24 cellular contexts compared by ENCODE assay signal in genomic region chr19:4198467-4199126, GRCh38. TPM values are rescaled to one million over a fixed set of nuclear protein-coding genes. Genes with fewer than 3 reads are reported as not detected.
DNase-seq lines count a peak whose midpoint lies in the region; ATAC-seq and TF ChIP-seq lines count a peak whose summit lies in the region.
"Had no signal": no experiment of that assay in that cellular context is flagged by ENCODE, and none has a peak within 500 bp of the region (broad histone marks: within the 10 kb centered on the region; RNA-seq: fewer than 3 reads in every experiment).

No MANE protein-coding gene starts in this region.

- no peak overlapping the region for H3K9ac ChIP-seq in mesendoderm (ENCODE audit: low read length)

- 6 to 18% (median 9%) methylated on average over 10 to 28 of the region's 28 CpGs for WGBS in heart left ventricle, 4 donors
- WGBS in mesendoderm (ENCODE audit: extremely low coverage, insufficient coverage, low lambda C conversion rate): no CpG with 5 or more reads among the region's 28 CpGs

- no peak for DNase-seq in cardiac muscle cell (ENCODE audit: low read depth in 1 of 2, low spot score in 1 of 2)
- DNase-seq in heart left ventricle: no peak
- DNase-seq in dorsolateral prefrontal cortex: no peak
- DNase-seq in mesendoderm: no peak
- no peak for DNase-seq in retina
- DNase-seq in NCI-H1092 treated with DMSO at 0.1 percent for 48 hours (lab: John Stamatoyannopoulos, UW): no peak
- DNase-seq: 8988T; activated CD4-positive, CD25-positive, alpha-beta regulatory T cell treated with anti-CD3 and anti-CD28 coated beads, Interleukin-2, amount 50 U/mL, for 72 hours; activated naive CD8-positive, alpha-beta T cell treated with anti-CD3 and anti-CD28 coated beads, Interleukin-2, amount 10 ng/mL, durations not matched to agents 7 days and 5 days; BE2C; brain microvascular endothelial cell; foreskin keratinocyte; left lung; NCI-H748 treated with DMSO at 0.1 percent for 48 hours; occipital lobe; SIG-M5; T-helper 9 cell; transverse colon had no signal

- no peak overlapping the region for H2BK120ac ChIP-seq in mesendoderm (ENCODE audit: low read depth, low read length)

- H3K36me3 ChIP-seq in cardiac muscle cell (no peaks in the 10 kb centered on the region), heart left ventricle (no peaks in the 10 kb centered on the region), mesendoderm (ENCODE audit: control insufficient read depth, insufficient read depth, low read length) (no peaks in the 10 kb centered on the region)
- H3K36me3 ChIP-seq: BE2C, brain microvascular endothelial cell, left lung, transverse colon had no signal

- TF ChIP-seq POLR2A in heart left ventricle (IDR thresholded peaks at IDR 0.05): no peak

- no peak overlapping the region for H2BK5ac ChIP-seq in mesendoderm (ENCODE audit: low read length)

- no peak overlapping the region for H4K8ac ChIP-seq in mesendoderm (ENCODE audit: low read depth, low read length)

- peak overlapping the region; percentile 44 for H3K56ac ChIP-seq in mesendoderm (ENCODE audit: low read length)

- no peak overlapping the region for H2BK15ac ChIP-seq in mesendoderm (replicated peaks; ENCODE audit: low read depth)

- H4K5ac ChIP-seq in mesendoderm (ENCODE audit: low read length): no peak overlapping the region

- no peaks in the 10 kb centered on the region for H3K9me3 ChIP-seq in cardiac muscle cell (ENCODE audit: low read depth)
- H3K9me3 ChIP-seq in heart left ventricle: no peaks in the 10 kb centered on the region
- H3K9me3 ChIP-seq: BE2C, left lung, transverse colon had no signal

- no peaks in the 10 kb centered on the region for H3K4me1 ChIP-seq in cardiac muscle cell (ENCODE audit: low read depth)
- peaks cover 0 to 7% (median 0%) of the 10 kb centered on the region in 12 donors for H3K4me1 ChIP-seq in heart left ventricle
- no peaks in the 10 kb centered on the region for H3K4me1 ChIP-seq in mesendoderm (ENCODE audit: control insufficient read depth, low read depth, low read length)
- H3K4me1 ChIP-seq: BE2C, foreskin keratinocyte had no signal

- no peak overlapping the region for H2AK5ac ChIP-seq in mesendoderm (ENCODE audit: low read length)

- H3K27me3 ChIP-seq in cardiac muscle cell: peaks cover 55% of the 10 kb centered on the region
- peaks cover 22 to 64% (median 50%) of the 10 kb centered on the region in 9 donors for H3K27me3 ChIP-seq in heart left ventricle
- peaks cover 0 to 32% (median 11%) of the 10 kb centered on the region in 45 donors for H3K27me3 ChIP-seq in dorsolateral prefrontal cortex
- no peaks in the 10 kb centered on the region for H3K27me3 ChIP-seq in mesendoderm (ENCODE audit: insufficient read depth, low read length, poor library complexity)

- no peak overlapping the region for H3K4me2 ChIP-seq in mesendoderm (ENCODE audit: low read length)

- H3K27ac ChIP-seq in cardiac muscle cell: no peak overlapping the region
- H3K27ac ChIP-seq in heart left ventricle: no peak overlapping the region
- peak overlapping the region in 43 of 59 donors; percentile 1 to 84 (median 61) for H3K27ac ChIP-seq in dorsolateral prefrontal cortex
- no peak overlapping the region for H3K27ac ChIP-seq in mesendoderm (ENCODE audit: low read depth, low read length)
- H3K27ac ChIP-seq: brain microvascular endothelial cell, coronary artery, foreskin keratinocyte, left lung, transverse colon had no signal

- intact Hi-C loops in heart left ventricle (cut with DNase I) (no loop called here), dorsolateral prefrontal cortex (cut with DNase I) (no loop called here)

- H3K23ac ChIP-seq in mesendoderm (ENCODE audit: low read length): no peak overlapping the region

- peak overlapping the region; percentile 43 for H3K4me3 ChIP-seq in cardiac muscle cell
- peak overlapping the region in 1 of 12 donors; percentile 8 for H3K4me3 ChIP-seq in heart left ventricle
- peak overlapping the region in 57 of 59 donors; percentile 4 to 68 (median 49) for H3K4me3 ChIP-seq in dorsolateral prefrontal cortex
- no peak overlapping the region for H3K4me3 ChIP-seq in mesendoderm (ENCODE audit: low read length)
- H3K4me3 ChIP-seq: coronary artery, left lung, transverse colon had no signal

- TF ChIP-seq CTCF in cardiac muscle cell (IDR thresholded peaks at IDR 0.05; ENCODE audit: low read depth, low read length) (no peak), heart left ventricle (IDR thresholded peaks at IDR 0.05) (no peak), dorsolateral prefrontal cortex (IDR thresholded peaks at IDR 0.05 in 54 of 56, conservative IDR thresholded peaks at IDR 0.05 in 2 of 56; ENCODE audit: low read depth in 1 of 56, partially characterized antibody in 56 of 56) (no peak)

- H3K4ac ChIP-seq in mesendoderm (ENCODE audit: low read depth, low read length): no peak overlapping the region

- H3K18ac ChIP-seq in mesendoderm (ENCODE audit: low read length): no peak overlapping the region

- H3K79me1 ChIP-seq in mesendoderm (ENCODE audit: low read length): no peaks in the 10 kb centered on the region

- ATAC-seq in heart left ventricle: no peak
- ATAC-seq in GM19463 (IDR thresholded peaks at IDR 0.05; ENCODE audit: unreplicated experiment): no peak
- ATAC-seq in HG02970 (IDR thresholded peaks at IDR 0.05; ENCODE audit: low FRiP score, unreplicated experiment): no peak
- ATAC-seq: foreskin keratinocyte, left lung had no signal

- no peaks in the 10 kb centered on the region for H3K79me2 ChIP-seq in mesendoderm (ENCODE audit: control insufficient read depth, insufficient read depth, low read length)

RNA-seq across cellular contexts. Expression of gene ANKRD24, which starts 16.1 kb away (rescaled TPM):
- total RNA-seq in cardiac muscle cell: 4.6 and 7.4 TPM in 2 replicates
- 3.5 and 6.2 TPM in 2 replicates for polyA plus RNA-seq in cardiac muscle cell
- 1 to 10 TPM in 2 of 9 donors, under 1 TPM in 4, not detected in 3; 0.23 to 1.4 (median 0.51) TPM for total RNA-seq in heart left ventricle
- under 1 TPM; 0.12 to 0.30 TPM for polyA plus RNA-seq in heart left ventricle
- 10 to 100 TPM; 15.8 to 64.8 (median 32.6) TPM for total RNA-seq in dorsolateral prefrontal cortex
- 2.7 TPM for polyA plus RNA-seq in mesendoderm (2013, experiment 1 of 2)
- 2.6 TPM for polyA plus RNA-seq in mesendoderm (2013, experiment 2 of 2)
- total RNA-seq: epithelial cell of proximal tubule had no signal

RNA-seq across cellular contexts. Expression of gene SIRT6, which starts 16.2 kb away (rescaled TPM):
- total RNA-seq in cardiac muscle cell (29.5 and 34.2 TPM in 2 replicates), heart left ventricle (10 to 100 TPM; 10.2 to 16.7 (median 12.7) TPM), dorsolateral prefrontal cortex (10 to 100 TPM; 13.5 to 37.9 (median 21.8) TPM)
- polyA plus RNA-seq in cardiac muscle cell (8.8 and 11.3 TPM in 2 replicates), heart left ventricle (10 to 100 TPM; 15.6 to 29.0 TPM)
- polyA plus RNA-seq in mesendoderm (2013, experiment 1 of 2): 14.4 TPM
- 13.1 TPM for polyA plus RNA-seq in mesendoderm (2013, experiment 2 of 2)

RNA-seq across cellular contexts. Expression of gene EBI3, which starts 30.7 kb away (rescaled TPM):
- total RNA-seq in cardiac muscle cell (not detected in 2 replicates), heart left ventricle (1 to 10 TPM in 4 of 9 donors, under 1 TPM in 5; 0.27 to 5.6 (median 0.54) TPM), dorsolateral prefrontal cortex (10 to 100 TPM in 2 of 120 experiments, 1 to 10 TPM in 111, under 1 TPM in 5, not detected in 2; 0.41 to 14.3 (median 3.1) TPM)
- polyA plus RNA-seq in cardiac muscle cell (0.44 TPM in 1 of 2 replicates, not detected in the other), heart left ventricle (1 to 10 TPM in 1 of 2 donors, under 1 TPM in 1; 0.88 to 1.4 TPM)
- 0.55 TPM for polyA plus RNA-seq in mesendoderm (2013, experiment 1 of 2)
- polyA plus RNA-seq in mesendoderm (2013, experiment 2 of 2): 0.67 TPM
- total RNA-seq: foreskin keratinocyte had no signal

RNA-seq across cellular contexts. Expression of gene CREB3L3, which starts 45.2 kb away (rescaled TPM):
- total RNA-seq in cardiac muscle cell: not detected in 2 replicates
- polyA plus RNA-seq in cardiac muscle cell: not detected in 2 replicates
- not detected for total RNA-seq in heart left ventricle
- not detected for polyA plus RNA-seq in heart left ventricle
- 1 to 10 TPM in 53 of 120 experiments, under 1 TPM in 63, not detected in 4; 0.21 to 3.2 (median 0.93) TPM for total RNA-seq in dorsolateral prefrontal cortex
- polyA plus RNA-seq in mesendoderm (2013, experiment 1 of 2): not detected
- polyA plus RNA-seq in mesendoderm (2013, experiment 2 of 2): 0.03 TPM
- total RNA-seq: activated CD8-positive, alpha-beta memory T cell treated with anti-CD3 and anti-CD28 coated beads for 36 hours; activated naive CD8-positive, alpha-beta T cell treated with anti-CD3 and anti-CD28 coated beads, Interleukin-2, amount 10 ng/mL, durations not matched to agents 7 days and 5 days; epithelial cell of proximal tubule; foreskin keratinocyte; HT1080; left lung; occipital lobe had no signal
- polyA plus RNA-seq: foreskin keratinocyte had no signal

RNA-seq across cellular contexts. Expression of gene YJU2, which starts 48.3 kb away (rescaled TPM):
- total RNA-seq in cardiac muscle cell (27.5 and 30.4 TPM in 2 replicates), heart left ventricle (10 to 100 TPM in 6 of 9 donors, 1 to 10 TPM in 3; 7.6 to 19.1 (median 10.4) TPM), dorsolateral prefrontal cortex (10 to 100 TPM; 13.4 to 26.3 (median 19.0) TPM)
- polyA plus RNA-seq in cardiac muscle cell (19.1 and 24.7 TPM in 2 replicates), heart left ventricle (10 to 100 TPM; 23.1 to 26.7 TPM)
- 39.5 TPM for polyA plus RNA-seq in mesendoderm (2013, experiment 1 of 2)
- 38.6 TPM for polyA plus RNA-seq in mesendoderm (2013, experiment 2 of 2)

Comparison
In these comparisons a context has a peak if more than half of its experiments do, and no peak if none do; other contexts are left out.
1. H3K27ac ChIP-seq: peak in dorsolateral prefrontal cortex (43 of 59); none in cardiac muscle cell (single experiment), heart left ventricle (0 of 12) and mesendoderm (single experiment).